Comparison of ENCODE assay signal across 1 cellular context in the genomic region with DNA sequence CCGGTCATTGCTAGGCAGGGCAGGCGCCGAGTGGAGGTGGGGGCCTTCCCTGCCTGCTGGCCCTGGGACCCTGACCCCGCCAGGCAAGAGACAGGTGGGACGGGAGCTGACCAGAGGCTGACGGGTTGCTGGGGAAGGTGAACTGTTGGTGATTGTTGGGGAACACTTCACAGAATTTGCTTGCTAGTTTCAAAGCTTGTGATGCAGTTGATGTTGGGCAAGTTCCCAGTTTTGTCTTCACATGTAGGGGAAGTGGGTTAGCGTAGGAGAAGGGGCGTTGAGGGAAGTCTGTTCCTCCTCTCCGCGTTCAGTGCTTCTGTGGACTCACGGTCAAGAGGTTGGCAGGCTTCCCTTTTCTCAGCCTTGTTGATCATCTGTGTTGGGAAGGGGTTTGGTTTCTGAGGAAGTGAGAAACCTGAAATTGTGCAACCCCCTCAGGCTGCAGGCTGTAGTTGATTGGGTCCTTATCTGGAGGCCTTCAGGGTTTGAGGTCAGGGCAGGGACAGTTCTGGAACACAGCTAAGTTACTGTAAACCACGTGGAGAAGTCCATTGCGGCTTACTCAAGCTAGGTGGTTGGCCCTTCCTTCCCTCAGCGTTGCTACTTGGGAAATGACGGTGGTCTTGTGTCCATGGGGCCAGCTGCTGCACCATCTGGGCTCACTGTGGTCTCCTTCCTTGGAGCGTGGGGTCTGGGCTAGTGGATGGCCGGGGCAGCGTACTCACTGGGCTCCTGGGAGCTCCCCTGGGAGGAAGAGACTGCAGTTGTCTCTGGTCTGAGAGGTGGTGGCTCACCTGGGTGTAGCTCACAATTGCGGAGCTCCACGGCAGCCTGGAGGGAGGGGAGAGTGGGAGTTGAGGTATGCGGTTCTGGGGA.
TF ChIP-seq lines count a peak whose summit lies in the region.

No MANE protein-coding gene starts in this region.

TF ChIP-seq in H1, 55 proteins besides CTCF, POLR2A, EP300 and RAD21:
- 0 out of 2 replicates have a peak, but pooled peaks have one; percentile 14 for TF ChIP-seq TAF1 (IDR thresholded peaks at IDR 0.05; ENCODE audit: low read depth, low read length)
- TF ChIP-seq POLR2AphosphoS5 (IDR thresholded peaks at IDR 0.05; ENCODE audit: low read depth, low read length): peak; percentile 95
- TF ChIP-seq, protein P1, sequence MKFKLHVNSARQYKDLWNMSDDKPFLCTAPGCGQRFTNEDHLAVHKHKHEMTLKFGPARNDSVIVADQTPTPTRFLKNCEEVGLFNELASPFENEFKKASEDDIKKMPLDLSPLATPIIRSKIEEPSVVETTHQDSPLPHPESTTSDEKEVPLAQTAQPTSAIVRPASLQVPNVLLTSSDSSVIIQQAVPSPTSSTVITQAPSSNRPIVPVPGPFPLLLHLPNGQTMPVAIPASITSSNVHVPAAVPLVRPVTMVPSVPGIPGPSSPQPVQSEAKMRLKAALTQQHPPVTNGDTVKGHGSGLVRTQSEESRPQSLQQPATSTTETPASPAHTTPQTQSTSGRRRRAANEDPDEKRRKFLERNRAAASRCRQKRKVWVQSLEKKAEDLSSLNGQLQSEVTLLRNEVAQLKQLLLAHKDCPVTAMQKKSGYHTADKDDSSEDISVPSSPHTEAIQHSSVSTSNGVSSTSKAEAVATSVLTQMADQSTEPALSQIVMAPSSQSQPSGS (IDR thresholded peaks at IDR 0.05; ENCODE audit: low read length): peak; percentile 71
- no peak for TF ChIP-seq RNF2 (IDR thresholded peaks at IDR 0.05; ENCODE audit: borderline replicate concordance, low read depth, low read length, missing control alignments, poor library complexity, severe bottlenecking)
- peak; percentile 51; the same call in 1 of the 2 replicates for TF ChIP-seq CEBPB (IDR thresholded peaks at IDR 0.05; ENCODE audit: low read depth, low read length)
- peak; percentile 17 for TF ChIP-seq SIRT6 (IDR thresholded peaks at IDR 0.05; ENCODE audit: low read length)
- 0 out of 2 replicates have a peak, but pooled peaks have one; percentile 26 for TF ChIP-seq SP4 (IDR thresholded peaks at IDR 0.05; ENCODE audit: low read length)
- TF ChIP-seq SP1 (IDR thresholded peaks at IDR 0.05; ENCODE audit: low read depth, low read length): no peak
- no peak for TF ChIP-seq ZNF274 (IDR thresholded peaks at IDR 0.05; ENCODE audit: borderline replicate concordance, extremely low read depth, low read length)
- TF ChIP-seq JUND (IDR thresholded peaks at IDR 0.05; ENCODE audit: low read length): no peak
- TF ChIP-seq EGR1 (IDR thresholded peaks at IDR 0.05; ENCODE audit: borderline replicate concordance, low read depth, low read length): no peak
